In the genomic region with DNA sequence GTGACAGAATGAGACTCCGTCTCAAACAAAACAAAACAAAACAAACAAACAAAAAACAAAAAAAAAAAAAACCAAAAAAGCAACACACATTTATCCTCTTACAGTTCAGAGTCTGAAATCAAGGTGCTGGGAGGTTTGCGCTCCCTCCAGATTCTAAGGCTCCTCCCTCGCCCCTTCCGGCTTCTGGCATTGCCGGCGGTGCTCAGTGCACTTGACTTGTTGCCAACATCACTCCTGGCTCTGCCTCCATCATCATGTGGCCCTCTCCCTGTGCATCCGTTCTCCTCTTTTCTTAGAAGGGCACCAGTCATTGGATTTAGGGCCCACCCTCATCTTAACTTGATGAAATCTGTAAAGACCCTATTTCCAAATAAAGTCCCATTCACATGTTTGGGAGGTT, we compare ENCODE assay signal across 13 cellular contexts.
"Had no signal": no experiment of that assay in that cellular context is flagged by ENCODE, and none has a peak within 500 bp of the region (broad histone marks: within the 10 kb centered on the region; RNA-seq: fewer than 3 reads in every experiment).

No MANE protein-coding gene starts in this region.

- ATAC-seq: foreskin keratinocyte; mucosa of descending colon; naive thymus-derived CD8-positive, alpha-beta T cell; sciatic nerve had no signal

- H3K4me1 ChIP-seq: foreskin keratinocyte, parathyroid adenoma had no signal

- H3K27ac ChIP-seq: coronary artery, foreskin keratinocyte, parathyroid adenoma had no signal

- H3K9me3 Mint-ChIP-seq: endodermal cell; naive thymus-derived CD8-positive, alpha-beta T cell had no signal

- H3K79me2 ChIP-seq: parathyroid adenoma had no signal

- H2AFZ ChIP-seq: parathyroid adenoma had no signal

- H3K9me3 ChIP-seq: mucosa of descending colon had no signal

- H3K4me1 Mint-ChIP-seq: endodermal cell; naive thymus-derived CD8-positive, alpha-beta T cell had no signal

- H3K27ac Mint-ChIP-seq: endodermal cell; naive thymus-derived CD8-positive, alpha-beta T cell had no signal

- DNase-seq: effector CD4-positive, alpha-beta T cell; endodermal cell; erythroblast; foreskin keratinocyte; mucosa of descending colon; stimulated activated CD4-positive, alpha-beta T cell treated with anti-CD3 and anti-CD28 coated beads, Interleukin-2, amount 100 ng/mL, for 24 hours; stimulated activated CD4-positive, alpha-beta T cell treated with anti-CD3 and anti-CD28 coated beads, Interleukin-4, amount 100 ng/mL, for 4 hours; stimulated activated naive CD4-positive, alpha-beta T cell treated with Interleukin-2 at 50 U/mL for 16 hours; trophoblast cell had no signal

- H3K36me3 Mint-ChIP-seq: naive thymus-derived CD8-positive, alpha-beta T cell had no signal

- H3K27me3 ChIP-seq: foreskin keratinocyte had no signal

- H3K4me3 ChIP-seq: coronary artery, mucosa of descending colon had no signal

- H3K4me3 Mint-ChIP-seq: endodermal cell; naive thymus-derived CD8-positive, alpha-beta T cell had no signal

- H3K9ac ChIP-seq: parathyroid adenoma had no signal
